In the genomic region with DNA sequence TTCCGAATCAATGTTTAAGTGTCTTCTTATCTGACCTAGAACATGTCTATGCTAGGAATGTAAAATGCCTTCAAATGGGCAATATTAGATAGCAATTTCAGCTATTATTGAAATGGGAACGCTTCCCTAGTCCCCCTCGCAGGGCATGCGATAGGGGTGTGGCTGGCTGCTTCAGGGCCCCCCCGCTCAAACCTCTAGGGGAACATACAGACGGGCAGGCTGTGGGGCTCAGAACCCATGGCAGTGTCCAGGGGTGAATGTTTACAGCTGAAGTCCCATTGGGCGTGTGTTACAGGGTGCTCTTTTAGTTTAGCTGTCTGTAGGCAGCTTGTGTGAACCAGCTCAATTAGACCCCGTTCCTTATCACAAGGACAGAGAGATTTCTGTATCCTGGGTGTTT, we compare ENCODE assay signal across 23 cellular contexts.
DNase-seq lines count a peak whose midpoint lies in the region; ATAC-seq and TF ChIP-seq lines count a peak whose summit lies in the region.
"Had no signal": no experiment of that assay in that cellular context is flagged by ENCODE, and none has a peak within 500 bp of the region (broad histone marks: within the 10 kb centered on the region; RNA-seq: fewer than 3 reads in every experiment).

No MANE protein-coding gene starts in this region.

- H3K27ac ChIP-seq in GM23338 (ENCODE audit: low read depth) (no peak overlapping the region), SJCRH30 (no peak overlapping the region)
- H3K27ac ChIP-seq: brain microvascular endothelial cell, esophagus squamous epithelium, heart right ventricle, transverse colon, VCaP had no signal

- no peaks in the 10 kb centered on the region for H3K9me2 ChIP-seq in GM23338 (ENCODE audit: insufficient read depth)

- H3K36me3 Mint-ChIP-seq in GM23338 (ENCODE audit: low read depth) (no peaks in the 10 kb centered on the region), glutamatergic neuron (ENCODE audit: unreplicated experiment) (no peaks in the 10 kb centered on the region)
- H3K36me3 Mint-ChIP-seq: activated naive CD4-positive, alpha-beta T cell treated with anti-CD3 and anti-CD28 coated beads, Interleukin-2, amount 50 U/mL, for 72 hours; natural killer cell had no signal

- H3K4me1 Mint-ChIP-seq in GM23338 (no peaks in the 10 kb centered on the region), glutamatergic neuron (ENCODE audit: low read depth, unreplicated experiment) (peaks cover 22% of the 10 kb centered on the region)
- H3K4me1 Mint-ChIP-seq: natural killer cell had no signal

- no peak overlapping the region for H3K4me2 ChIP-seq in GM23338

- H3F3A ChIP-seq in GM23338 (replicated peaks; ENCODE audit: low read depth): no peaks in the 10 kb centered on the region

- H3K4me3 ChIP-seq in GM23338 (no peak overlapping the region), SJCRH30 (no peak overlapping the region)
- H3K4me3 ChIP-seq: esophagus squamous epithelium, heart right ventricle, mucosa of descending colon, transverse colon had no signal

- H3K27me3 Mint-ChIP-seq in GM23338 (ENCODE audit: insufficient read depth, low read depth, poor library complexity) (peaks cover 3% of the 10 kb centered on the region), glutamatergic neuron (ENCODE audit: unreplicated experiment) (peaks cover 4% of the 10 kb centered on the region)

- H3K79me2 ChIP-seq in GM23338 (replicated peaks; ENCODE audit: insufficient read depth): no peaks in the 10 kb centered on the region

- H3K27me3 ChIP-seq in GM23338 (ENCODE audit: insufficient read depth): no peaks in the 10 kb centered on the region
- H3K27me3 ChIP-seq in SJCRH30: no peaks in the 10 kb centered on the region
- H3K27me3 ChIP-seq: brain microvascular endothelial cell, transverse colon had no signal

- no peak overlapping the region for H3K27ac Mint-ChIP-seq in GM23338
- peak overlapping the region; percentile 94 for H3K27ac Mint-ChIP-seq in glutamatergic neuron (ENCODE audit: unreplicated experiment)
- H3K27ac Mint-ChIP-seq: activated naive CD4-positive, alpha-beta T cell treated with anti-CD3 and anti-CD28 coated beads, Interleukin-2, amount 50 U/mL, for 72 hours; natural killer cell had no signal

- no peaks in the 10 kb centered on the region for H3K9me3 Mint-ChIP-seq in GM23338
- H3K9me3 Mint-ChIP-seq in glutamatergic neuron (ENCODE audit: unreplicated experiment): peaks cover 5% of the 10 kb centered on the region
- H3K9me3 Mint-ChIP-seq: activated naive CD4-positive, alpha-beta T cell treated with anti-CD3 and anti-CD28 coated beads, Interleukin-2, amount 50 U/mL, for 72 hours; natural killer cell had no signal

- no peaks in the 10 kb centered on the region for H4K20me1 ChIP-seq in GM23338 (replicated peaks; ENCODE audit: insufficient read depth)

- H3K4me3 Mint-ChIP-seq in GM23338 (no peak overlapping the region), glutamatergic neuron (ENCODE audit: unreplicated experiment) (no peak overlapping the region)
- H3K4me3 Mint-ChIP-seq: natural killer cell had no signal

- H2AFZ ChIP-seq in GM23338: no peak overlapping the region

- TF ChIP-seq CTCF in GM23338 (conservative IDR thresholded peaks at IDR 0.05; ENCODE audit: low read depth in 2 of 2): no peak
- no peak for TF ChIP-seq CTCF in glutamatergic neuron (IDR thresholded peaks at IDR 0.05; ENCODE audit: partially characterized antibody, unreplicated experiment)

- no peaks in the 10 kb centered on the region for H3K9me3 ChIP-seq in SJCRH30 (replicated peaks)
- H3K9me3 ChIP-seq: esophagus squamous epithelium, heart right ventricle, mucosa of descending colon, transverse colon had no signal

- DNase-seq in GM23338 (ENCODE audit: low spot score) (no peak), glutamatergic neuron (no peak), SJCRH30 (no peak), cerebellar nuclear complex (lab: John Stamatoyannopoulos, UW) (no peak)
- DNase-seq: activated CD4-positive, alpha-beta T cell treated with anti-CD3 and anti-CD28 coated beads for 48 hours; activated CD8-positive, alpha-beta memory T cell treated with anti-CD3 and anti-CD28 coated beads for 24 hours; activated T-cell treated with anti-CD3 and anti-CD28 coated beads for 4 hours; esophagus squamous epithelium; H7; heart right ventricle; left cardiac atrium; natural killer cell; NCI-H2029 treated with DMSO at 0.1 percent for 48 hours; stimulated activated CD4-positive, alpha-beta T cell treated with anti-CD3 and anti-CD28 coated beads, Interleukin-4, amount 100 ng/mL, for 24 hours; T1000; transverse colon had no signal

- ATAC-seq in GM18867 (IDR thresholded peaks at IDR 0.05; ENCODE audit: unreplicated experiment) (peak; percentile 15), GM23338 (peak; percentile 53; the same call in 2 of the 3 replicates), HG03342 (IDR thresholded peaks at IDR 0.05; ENCODE audit: unreplicated experiment) (peak; percentile 5), HG02870 (IDR thresholded peaks at IDR 0.05; ENCODE audit: unreplicated experiment) (no peak)
- ATAC-seq: heart right ventricle had no signal

- H3K36me3 ChIP-seq in GM23338 (ENCODE audit: insufficient read depth) (no peaks in the 10 kb centered on the region), SJCRH30 (no peaks in the 10 kb centered on the region)
- H3K36me3 ChIP-seq: brain microvascular endothelial cell, esophagus squamous epithelium, heart right ventricle, transverse colon had no signal

- H3K4me1 ChIP-seq in GM23338 (ENCODE audit: insufficient read depth) (no peaks in the 10 kb centered on the region), SJCRH30 (no peaks in the 10 kb centered on the region)
- H3K4me1 ChIP-seq: esophagus squamous epithelium, heart right ventricle, transverse colon had no signal

TF ChIP-seq in GM23338, 12 proteins besides CTCF, POLR2A, EP300 and RAD21:
- no peak for TF ChIP-seq ZNF331 (CRISPR knock-in tag; IDR thresholded peaks at IDR 0.05; ENCODE audit: low read depth)
